ENCODE assay signal across 17 cellular contexts in the genomic region with DNA sequence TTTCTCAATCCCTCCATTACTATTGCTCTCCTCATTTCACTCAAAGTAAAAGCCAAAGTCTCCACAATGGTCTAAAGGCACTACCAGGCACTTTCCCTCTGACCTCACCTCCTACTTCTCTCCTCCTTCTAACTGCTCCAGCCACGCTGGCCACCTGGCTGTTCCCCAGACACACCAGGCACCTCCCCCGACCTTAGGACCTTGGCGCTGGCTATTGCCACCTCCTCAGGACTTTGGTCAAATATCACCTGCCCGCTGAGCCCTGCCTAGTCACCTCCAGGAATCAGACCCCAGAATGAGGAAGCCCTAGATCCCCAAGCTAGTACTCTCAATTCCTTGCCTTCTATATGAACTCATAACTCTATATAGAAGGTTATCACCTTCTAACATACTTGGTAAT.
A peak's percentile ranks its signal among the peaks of the same experiment; 100 is the strongest.
DNase-seq lines count a peak whose midpoint lies in the region; ATAC-seq and TF ChIP-seq lines count a peak whose summit lies in the region.
"Had no signal": no experiment of that assay in that cellular context is flagged by ENCODE, and none has a peak within 500 bp of the region (broad histone marks: within the 10 kb centered on the region; RNA-seq: fewer than 3 reads in every experiment).

No MANE protein-coding gene starts in this region.

- BruUV-seq in Caco-2 (replicated peaks; lab: Mats Ljungman, UMichigan): no TSS peak

- ATAC-seq in activated B cell treated with CpG ODN at 0.5 μM for 24 hours (ENCODE audit: low read depth) (no peak), right lobe of liver (peak; percentile 75 to 89 (median 89)), GM21381 (IDR thresholded peaks at IDR 0.05; ENCODE audit: unreplicated experiment) (no peak)
- ATAC-seq: WTC11 had no signal

- H3K27ac ChIP-seq in ACC112 (ENCODE audit: low read depth, low read length): peak overlapping the region; percentile 91
- H3K27ac ChIP-seq in right lobe of liver: peak overlapping the region in 1 of 3 donors; percentile 17
- peak overlapping the region in 1 of 2 donors; percentile 71 for H3K27ac ChIP-seq in coronary artery
- H3K27ac ChIP-seq: HL-60 had no signal

- no peak for TF ChIP-seq POLR2A in right lobe of liver (IDR thresholded peaks at IDR 0.05)

- H3K36me3 ChIP-seq in ACC112 (ENCODE audit: insufficient read depth, low read length) (no peaks in the 10 kb centered on the region), Caco-2 (ENCODE audit: control insufficient read depth, insufficient read depth, low read length) (no peaks in the 10 kb centered on the region), right lobe of liver (no peaks in the 10 kb centered on the region)
- H3K36me3 ChIP-seq: spleen had no signal

- H3K27me3 Mint-ChIP-seq in Caco-2 (ENCODE audit: insufficient read depth, unreplicated experiment): no peaks in the 10 kb centered on the region
- H3K27me3 Mint-ChIP-seq in activated B cell treated with CpG ODN at 0.5 μM for 24 hours: no peaks in the 10 kb centered on the region

- CTCF ChIA-PET in Caco-2 (lab: Charles Lee): no interaction called here
- CTCF ChIA-PET in activated B cell treated with CpG ODN at 0.5 μM for 24 hours (lab: Charles Lee): interaction anchor here (3.3 to 9.5 kb wide), 2 partner anchors 162 to 216 kb away, joined by 15 to 348 read pairs; a partner anchor contains a TSS

- H3K9me3 ChIP-seq in Caco-2: no peaks in the 10 kb centered on the region
- no peaks in the 10 kb centered on the region for H3K9me3 ChIP-seq in right lobe of liver
- H3K9me3 ChIP-seq: spleen had no signal

- H3K4me1 ChIP-seq in ACC112 (ENCODE audit: control insufficient read depth, insufficient read depth, low read length, unreplicated experiment) (peaks cover 63% of the 10 kb centered on the region), Caco-2 (peaks cover 42% of the 10 kb centered on the region), right lobe of liver (peaks cover 0 to 27% (median 13%) of the 10 kb centered on the region in 4 donors)

- WGBS in right lobe of liver (ENCODE audit: insufficient coverage, low coverage, low lambda C conversion rate, missing lambda C conversion rate): 56% methylated on average over 4 of the region's 4 CpGs

- no peak overlapping the region for H3K4me3 ChIP-seq in ACC112 (ENCODE audit: low read depth, low read length)
- no peak overlapping the region for H3K4me3 ChIP-seq in Caco-2 (ENCODE audit: low read depth, low read length)
- H3K4me3 ChIP-seq in right lobe of liver: no peak overlapping the region
- H3K4me3 ChIP-seq in coronary artery: no peak overlapping the region
- H3K4me3 ChIP-seq: spleen had no signal

- POLR2A ChIA-PET in Caco-2 (lab: Charles Lee): no interaction called here
- POLR2A ChIA-PET in activated B cell treated with CpG ODN at 0.5 μM for 24 hours (lab: Charles Lee): no interaction called here

- no peaks in the 10 kb centered on the region for H3K79me2 ChIP-seq in ACC112 (ENCODE audit: control insufficient read depth, insufficient read depth, low read length, unreplicated experiment)

- peaks cover 48% of the 10 kb centered on the region for H3K4me1 Mint-ChIP-seq in Caco-2 (ENCODE audit: low read depth, unreplicated experiment)
- H3K4me1 Mint-ChIP-seq in activated B cell treated with CpG ODN at 0.5 μM for 24 hours: peaks cover 89% of the 10 kb centered on the region

- intact Hi-C loops in Caco-2 (cut with micrococcal nuclease; ENCODE audit: unreplicated experiment) (no loop called here), activated B cell treated with CpG ODN at 0.5 μM for 24 hours (cut with micrococcal nuclease) (loop anchor here (5.0 kb wide), 1 partner anchor 36 kb away; no protein-coding TSS in a partner anchor), right lobe of liver (cut with DNase I) (no loop called here)

- H3K36me3 Mint-ChIP-seq in Caco-2 (ENCODE audit: insufficient read depth, unreplicated experiment): peaks cover 26% of the 10 kb centered on the region
- H3K36me3 Mint-ChIP-seq in activated B cell treated with CpG ODN at 0.5 μM for 24 hours (ENCODE audit: low read depth): peaks cover 2% of the 10 kb centered on the region
- H3K36me3 Mint-ChIP-seq: CD4-positive, CD25-positive, alpha-beta regulatory T cell; WTC11 had no signal

- no peaks in the 10 kb centered on the region for H3K9me3 Mint-ChIP-seq in Caco-2 (ENCODE audit: unreplicated experiment)
- no peaks in the 10 kb centered on the region for H3K9me3 Mint-ChIP-seq in activated B cell treated with CpG ODN at 0.5 μM for 24 hours

- DNase-seq in Caco-2: no peak
- no peak for DNase-seq in activated B cell treated with CpG ODN at 0.5 μM for 24 hours
- peak; percentile 68 to 84 (median 83) for DNase-seq in right lobe of liver
- DNase-seq in NCI-H526 (lab: John Stamatoyannopoulos, UW): no peak
- no peak for DNase-seq in coronary artery (ENCODE audit: low spot score)
- no peak for DNase-seq in NOMO-1 treated with dmso at 0.1 percent for 144 hours (lab: John Stamatoyannopoulos, UW; ENCODE audit: unreplicated experiment)
- DNase-seq: activated T-cell treated with anti-CD3 and anti-CD28 coated beads for 4 hours; CD4-positive, CD25-positive, alpha-beta regulatory T cell; Karpas-422; NCI-H1436 treated with DMSO at 0.1 percent for 48 hours; NCI-H446; OCI-M1; spleen had no signal

- peak overlapping the region; percentile 82 for H3K27ac Mint-ChIP-seq in Caco-2 (ENCODE audit: unreplicated experiment)
- H3K27ac Mint-ChIP-seq in activated B cell treated with CpG ODN at 0.5 μM for 24 hours: peak overlapping the region; percentile 88

- no peak overlapping the region for H2AFZ ChIP-seq in ACC112 (ENCODE audit: low read length, unreplicated experiment)

- H3K4me3 Mint-ChIP-seq in Caco-2 (ENCODE audit: unreplicated experiment) (peak overlapping the region; percentile 36), activated B cell treated with CpG ODN at 0.5 μM for 24 hours (peak overlapping the region; percentile 39)
- H3K4me3 Mint-ChIP-seq: CD4-positive, CD25-positive, alpha-beta regulatory T cell; WTC11 had no signal

- no peaks in the 10 kb centered on the region for H3K27me3 ChIP-seq in ACC112 (ENCODE audit: insufficient read depth, low read length)
- no peaks in the 10 kb centered on the region for H3K27me3 ChIP-seq in Caco-2 (replicated peaks; ENCODE audit: control insufficient read depth, insufficient read depth, low read length)
- no peaks in the 10 kb centered on the region for H3K27me3 ChIP-seq in right lobe of liver

- TF ChIP-seq CTCF in Caco-2 (IDR thresholded peaks at IDR 0.05; ENCODE audit: insufficient read depth in 1 of 2, low read depth in 1 of 2, low read length in 1 of 2, severe bottlenecking in 1 of 2, unreplicated experiment in 1 of 2) (no peak), activated B cell treated with CpG ODN at 0.5 μM for 24 hours (IDR thresholded peaks at IDR 0.05) (no peak), right lobe of liver (IDR thresholded peaks at IDR 0.05) (no peak), coronary artery (IDR thresholded peaks at IDR 0.05) (no peak)

Comparison
In these comparisons a context has a peak if more than half of its experiments do, and no peak if none do; other contexts are left out.
1. DNase-seq: peak in right lobe of liver (3 of 3); none in Caco-2 (0 of 2), activated B cell treated with CpG ODN at 0.5 μM for 24 hours (single experiment), NCI-H526 (0 of 2), coronary artery (single experiment) and NOMO-1 treated with dmso at 0.1 percent for 144 hours (single experiment).
2. ATAC-seq: peak in right lobe of liver (4 of 4); none in activated B cell treated with CpG ODN at 0.5 μM for 24 hours (single experiment) and GM21381 (single experiment).